ENCODE assay signal across 9 cellular contexts in genomic region chr1:221712776-221713431, GRCh38. TPM values are rescaled to one million over a fixed set of nuclear protein-coding genes. Genes with fewer than 3 reads are reported as not detected.
DNase-seq lines count a peak whose midpoint lies in the region; ATAC-seq lines count a peak whose summit lies in the region.
"Had no signal": no experiment of that assay in that cellular context is flagged by ENCODE, and none has a peak within 500 bp of the region (broad histone marks: within the 10 kb centered on the region; RNA-seq: fewer than 3 reads in every experiment).

No MANE protein-coding gene starts in this region.

- H3K27ac ChIP-seq in epithelial cell of prostate: peak overlapping the region; percentile 45
- H3K27ac ChIP-seq: cardiac muscle cell had no signal

- DNase-seq in SIG-M5 treated with dmso at 0.1 percent for 504 hours (lab: John Stamatoyannopoulos, UW; ENCODE audit: unreplicated experiment) (peak; percentile 79), SIG-M5 (lab: John Stamatoyannopoulos, UW) (no peak), epithelial cell of prostate (ENCODE audit: low read depth, low spot score) (no peak), DMS 273 treated with DMSO at 0.1 percent for 48 hours (lab: John Stamatoyannopoulos, UW) (no peak), H7 (no peak)
- peak; percentile 54 for DNase-seq in activated CD4-positive, alpha-beta T cell treated with anti-CD3 and anti-CD28 coated beads for 1 hour
- peak; percentile 63 to 65 for DNase-seq in stimulated activated CD8-positive, alpha-beta memory T cell treated with anti-CD3 and anti-CD28 coated beads, Interleukin-2, amount 100 ng/mL, for 48 hours (ENCODE audit: low read depth in 2 of 2)

- peaks cover 17% of the 10 kb centered on the region; the same call in 1 of the 2 replicates for H3K27me3 ChIP-seq in H7 (ENCODE audit: control insufficient read depth, insufficient read depth, low read length)
- H3K27me3 ChIP-seq: cardiac muscle cell had no signal

- no peak overlapping the region for H3K4me3 ChIP-seq in H7 (ENCODE audit: insufficient read depth, low read depth, low read length)
- H3K4me3 ChIP-seq: cardiac muscle cell had no signal

- H3K36me3 ChIP-seq in H7 (replicated peaks; ENCODE audit: control insufficient read depth, insufficient read depth, low read length): no peaks in the 10 kb centered on the region
- H3K36me3 ChIP-seq: cardiac muscle cell had no signal

- peak; percentile 71 for ATAC-seq in HG03139 (IDR thresholded peaks at IDR 0.05; ENCODE audit: unreplicated experiment)

RNA-seq across cellular contexts. Expression of gene DUSP10, which starts 29.0 kb away (rescaled TPM):
- total RNA-seq in H7 (2014; rRNA removed; shearing (Covaris generic)): 16.5 and 16.6 TPM in 2 replicates

Comparison
In these comparisons a context has a peak if more than half of its experiments do, and no peak if none do; other contexts are left out.
1. DNase-seq: peak in SIG-M5 treated with dmso at 0.1 percent for 504 hours (single experiment), activated CD4-positive, alpha-beta T cell treated with anti-CD3 and anti-CD28 coated beads for 1 hour (single experiment) and stimulated activated CD8-positive, alpha-beta memory T cell treated with anti-CD3 and anti-CD28 coated beads, Interleukin-2, amount 100 ng/mL, for 48 hours (2 of 2); none in SIG-M5 (single experiment), epithelial cell of prostate (single experiment), DMS 273 treated with DMSO at 0.1 percent for 48 hours (single experiment) and H7 (single experiment).